12 cellular contexts compared by ENCODE assay signal in genomic region chr17:4604736-4605135, GRCh38. TPM values are rescaled to one million over a fixed set of nuclear protein-coding genes. Genes with fewer than 3 reads are reported as not detected.
DNase-seq lines count a peak whose midpoint lies in the region; ATAC-seq and TF ChIP-seq lines count a peak whose summit lies in the region.
"Not testable (repeated sequence)": the region's sequence is repeated elsewhere in the genome, so short reads cannot be mapped to it uniquely, and the experiment has no call there.
"Had no signal": no experiment of that assay in that cellular context is flagged by ENCODE, and none has a peak within 500 bp of the region (broad histone marks: within the 10 kb centered on the region; RNA-seq: fewer than 3 reads in every experiment).

No MANE protein-coding gene starts in this region.

- H2AK5ac ChIP-seq in trophoblast cell (ENCODE audit: low read length): not testable (repeated sequence)

- peak overlapping the region in 9 of 11 experiments; percentile 21 to 90 (median 80); a peak in 15 of 22 replicates for H3K4me2 ChIP-seq in BLaER1 treated with 17β-estradiol and CSF1 and Interleukin-3, amounts not matched to agents 10 nM and 100 nM
- not testable (repeated sequence) for H3K4me2 ChIP-seq in trophoblast cell (ENCODE audit: low read length)

- H4K20me1 ChIP-seq in BLaER1 treated with 17β-estradiol and CSF1 and Interleukin-3, amounts not matched to agents 10 nM and 100 nM: not testable (repeated sequence)

- H2BK5ac ChIP-seq in trophoblast cell (ENCODE audit: low read depth, low read length, poor library complexity): not testable (repeated sequence)

- peak overlapping the region in 2 of 11 experiments; percentile 6 to 80; a peak in 2 of 22 replicates for H3K27ac ChIP-seq in BLaER1 treated with 17β-estradiol and CSF1 and Interleukin-3, amounts not matched to agents 10 nM and 100 nM
- H3K27ac ChIP-seq in gastroesophageal sphincter (peak overlapping the region in 3 of 4 donors; percentile 56 to 75 (median 64)), left ventricle myocardium inferior (replicated peaks) (peak overlapping the region; percentile 95)
- H3K27ac ChIP-seq in trophoblast cell (ENCODE audit: low read depth, low read length): not testable (repeated sequence)

- not testable (repeated sequence) for H4K91ac ChIP-seq in trophoblast cell (ENCODE audit: low read depth, low read length)

- not testable (repeated sequence) for H3K36me3 ChIP-seq in BLaER1 treated with 17β-estradiol and CSF1 and Interleukin-3, amounts not matched to agents 10 nM and 100 nM; gastroesophageal sphincter
- peaks cover 13% of the 10 kb centered on the region for H3K36me3 ChIP-seq in left ventricle myocardium inferior
- H3K36me3 ChIP-seq in trophoblast cell (ENCODE audit: control insufficient read depth in 1 of 2, insufficient read depth in 2 of 2, low read length in 2 of 2): peaks cover 46 to 47% of the 10 kb centered on the region in 2 experiments

- H3K4me1 ChIP-seq in BLaER1 treated with 17β-estradiol and CSF1 and Interleukin-3, amounts not matched to agents 10 nM and 100 nM: peaks cover 40 to 53% (median 50%) of the 10 kb centered on the region in 10 experiments
- H3K4me1 ChIP-seq in gastroesophageal sphincter (peaks cover 0 to 62% (median 21%) of the 10 kb centered on the region in 3 donors), left ventricle myocardium inferior (peaks cover 83% of the 10 kb centered on the region), trophoblast cell (ENCODE audit: control insufficient read depth in 1 of 2, insufficient read depth in 2 of 2, low read length in 2 of 2) (peaks cover 24 to 25% of the 10 kb centered on the region in 2 experiments)

- H2BK12ac ChIP-seq in trophoblast cell (ENCODE audit: low read length): not testable (repeated sequence)

- not testable (repeated sequence) for H3K4ac ChIP-seq in trophoblast cell (ENCODE audit: low read depth, low read length)

- ATAC-seq in gastroesophageal sphincter: not testable (repeated sequence)

- H3K36me3 Mint-ChIP-seq in brain: not testable (repeated sequence)
- H3K36me3 Mint-ChIP-seq in mesothelial cell of epicardium (peaks cover 29% of the 10 kb centered on the region), type B pancreatic cell (peaks cover 17% of the 10 kb centered on the region)

- DNase-seq in left ventricle myocardium inferior; mesothelial cell of epicardium (ENCODE audit: low spot score in 2 of 2, unreplicated experiment in 2 of 2); type B pancreatic cell (ENCODE audit: extremely low spot score, unreplicated experiment): not testable (repeated sequence)
- peak; percentile 47 to 74 for DNase-seq in trophoblast cell

- WGBS in gastroesophageal sphincter (ENCODE audit: low coverage in 1 of 2), 2 donors: 71 to 83% methylated on average over 4 to 8 of the region's 11 CpGs
- WGBS in trophoblast cell (ENCODE audit: extremely low coverage, insufficient coverage, insufficient read length): no CpG with 5 or more reads among the region's 11 CpGs

- H2BK120ac ChIP-seq in trophoblast cell (ENCODE audit: insufficient read depth, low read length, poor library complexity): not testable (repeated sequence)

- H3K4me3 Mint-ChIP-seq in brain, mesothelial cell of epicardium, type B pancreatic cell: not testable (repeated sequence)

- not testable (repeated sequence) for H3K79me2 ChIP-seq in trophoblast cell (ENCODE audit: control insufficient read depth, insufficient read depth, low read length, poor library complexity)

- not testable (repeated sequence) for H3K9me3 ChIP-seq in BLaER1 treated with 17β-estradiol and CSF1 and Interleukin-3, amounts not matched to agents 10 nM and 100 nM (replicated peaks in 1 of 11); gastroesophageal sphincter; left ventricle myocardium inferior (replicated peaks); trophoblast cell (ENCODE audit: insufficient read depth, low read depth, low read length)

- H3K27me3 Mint-ChIP-seq in brain; mesothelial cell of epicardium (ENCODE audit: low read depth); type B pancreatic cell: not testable (repeated sequence)

- H3K4me1 Mint-ChIP-seq in brain (peaks cover 71% of the 10 kb centered on the region), mesothelial cell of epicardium (peaks cover 73% of the 10 kb centered on the region), type B pancreatic cell (ENCODE audit: unreplicated experiment) (peaks cover 62% of the 10 kb centered on the region)

- not testable (repeated sequence) for H3K27me3 ChIP-seq in BLaER1 treated with 17β-estradiol and CSF1 and Interleukin-3, amounts not matched to agents 10 nM and 100 nM; gastroesophageal sphincter; left ventricle myocardium inferior (ENCODE audit: low read depth); trophoblast cell (ENCODE audit: insufficient read depth, low read length)

- H3K14ac ChIP-seq in trophoblast cell (ENCODE audit: low read length): not testable (repeated sequence)

- H3K23ac ChIP-seq in trophoblast cell (ENCODE audit: low read length): not testable (repeated sequence)

- H3K4me3 ChIP-seq in BLaER1 treated with 17β-estradiol and CSF1 and Interleukin-3, amounts not matched to agents 10 nM and 100 nM; gastroesophageal sphincter; left ventricle myocardium inferior; trophoblast cell (ENCODE audit: low read depth, low read length): not testable (repeated sequence)

- not testable (repeated sequence) for H2AFZ ChIP-seq in trophoblast cell (ENCODE audit: insufficient read depth, low read length, poor library complexity)

- not testable (repeated sequence) for H4K12ac ChIP-seq in trophoblast cell (ENCODE audit: low read depth, low read length)

- not testable (repeated sequence) for H3K79me1 ChIP-seq in trophoblast cell (ENCODE audit: low read length)

- H3K9me3 Mint-ChIP-seq in brain, mesothelial cell of epicardium, type B pancreatic cell: not testable (repeated sequence)

- not testable (repeated sequence) for TF ChIP-seq CTCF in brain (conservative IDR thresholded peaks at IDR 0.05); gastroesophageal sphincter (IDR thresholded peaks at IDR 0.05); left ventricle myocardium inferior (IDR thresholded peaks at IDR 0.05; ENCODE audit: borderline replicate concordance); mesothelial cell of epicardium (IDR thresholded peaks at IDR 0.05; ENCODE audit: unreplicated experiment); type B pancreatic cell (conservative IDR thresholded peaks at IDR 0.05)

- intact Hi-C loops in left ventricle myocardium inferior (cut with micrococcal nuclease): not testable (repeated sequence)

- H3K9ac ChIP-seq in BLaER1 treated with 17β-estradiol and CSF1 and Interleukin-3, amounts not matched to agents 10 nM and 100 nM: peak overlapping the region in 2 of 11 experiments; percentile 13 to 45; a peak in 1 of 22 replicates
- not testable (repeated sequence) for H3K9ac ChIP-seq in trophoblast cell (ENCODE audit: low read length)

- H3K27ac Mint-ChIP-seq in brain (peak overlapping the region in 3 of 5 experiments; percentile 90 to 96 (median 93)), mesothelial cell of epicardium (peak overlapping the region; percentile 97), type B pancreatic cell (peak overlapping the region; percentile 76)

- not testable (repeated sequence) for H3K18ac ChIP-seq in trophoblast cell (ENCODE audit: low read length)

- not testable (repeated sequence) for TF ChIP-seq POLR2A in gastroesophageal sphincter (IDR thresholded peaks at IDR 0.05)

- not testable (repeated sequence) for H4K8ac ChIP-seq in trophoblast cell (ENCODE audit: low read depth, low read length)

- not testable (repeated sequence) for TF ChIP-seq EP300 in gastroesophageal sphincter (IDR thresholded peaks at IDR 0.05)

RNA-seq across cellular contexts. Expression of gene SMTNL2, which starts 20.4 kb away (rescaled TPM):
- polyA plus RNA-seq in brain (ENCODE audit: insufficient read depth, low read depth, low replicate concordance): 3.6 TPM
- total RNA-seq in gastroesophageal sphincter (1 to 10 TPM; 2.0 to 5.2 (median 3.7) TPM), left ventricle myocardium inferior (33.4 TPM), mesothelial cell of epicardium (64.8 to 68.2 TPM (median 65.7 TPM) in 3 replicates), type B pancreatic cell (ENCODE audit: low replicate concordance) (19.4 and 25.5 TPM in 2 replicates)
- polyA plus RNA-seq in trophoblast cell (2013): 71.8 and 77.6 TPM in 2 replicates
- total RNA-seq: CD4-positive, CD25-positive, alpha-beta regulatory T cell; LHCN-M2; MCF 10A; OCI-LY7 had no signal
- polyA plus RNA-seq: CD4-positive, CD25-positive, alpha-beta regulatory T cell had no signal

RNA-seq across cellular contexts. Expression of gene ALOX15, which starts 36.7 kb away (rescaled TPM):
- not detected for polyA plus RNA-seq in brain (ENCODE audit: insufficient read depth, low read depth, low replicate concordance)
- total RNA-seq in gastroesophageal sphincter: under 1 TPM in 1 of 4 donors, not detected in 3; 0.12 TPM
- total RNA-seq in left ventricle myocardium inferior: 0.33 TPM
- 0.18 to 0.45 TPM (median 0.36 TPM) in 3 replicates for total RNA-seq in mesothelial cell of epicardium
- polyA plus RNA-seq in trophoblast cell (2013): 1.6 and 1.9 TPM in 2 replicates
- 2.1 and 4.9 TPM in 2 replicates for total RNA-seq in type B pancreatic cell (ENCODE audit: low replicate concordance)
- total RNA-seq: CD4-positive, CD25-positive, alpha-beta regulatory T cell; LHCN-M2; MCF 10A had no signal
- polyA plus RNA-seq: CD4-positive, CD25-positive, alpha-beta regulatory T cell had no signal

RNA-seq across cellular contexts. Expression of gene GGT6, which starts 44.4 kb away (rescaled TPM):
- polyA plus RNA-seq in brain (ENCODE audit: insufficient read depth, low read depth, low replicate concordance): 0.17 TPM
- total RNA-seq in gastroesophageal sphincter: 1 to 10 TPM in 1 of 4 donors, under 1 TPM in 2, not detected in 1; 0.27 to 5.9 (median 0.47) TPM
- not detected for total RNA-seq in left ventricle myocardium inferior
- total RNA-seq in mesothelial cell of epicardium: 0.09 to 0.27 TPM (median 0.22 TPM) in 3 replicates
- polyA plus RNA-seq in trophoblast cell (2013): not detected in 2 replicates
- total RNA-seq in type B pancreatic cell (ENCODE audit: low replicate concordance): 1.0 and 1.4 TPM in 2 replicates
- total RNA-seq: CD4-positive, CD25-positive, alpha-beta regulatory T cell; H1; LHCN-M2; MCF 10A; OCI-LY7 had no signal
- polyA plus RNA-seq: CD4-positive, CD25-positive, alpha-beta regulatory T cell had no signal

RNA-seq across cellular contexts. Expression of gene MYBBP1A, which starts 49.6 kb away (rescaled TPM):
- polyA plus RNA-seq in brain (ENCODE audit: insufficient read depth, low read depth, low replicate concordance): 35.0 TPM
- total RNA-seq in gastroesophageal sphincter: 10 to 100 TPM; 19.1 to 46.4 (median 40.9) TPM
- 21.3 TPM for total RNA-seq in left ventricle myocardium inferior
- 69.5 to 74.6 TPM (median 73.5 TPM) in 3 replicates for total RNA-seq in mesothelial cell of epicardium
- 12.1 and 12.4 TPM in 2 replicates for polyA plus RNA-seq in trophoblast cell (2013)
- 63.7 and 66.0 TPM in 2 replicates for total RNA-seq in type B pancreatic cell (ENCODE audit: low replicate concordance)
